In genomic region chr3:69888040-69888945, GRCh38 we compare ENCODE assay signal across 23 cellular contexts.
DNase-seq lines count a peak whose midpoint lies in the region; ATAC-seq and TF ChIP-seq lines count a peak whose summit lies in the region.
"Had no signal": no experiment of that assay in that cellular context is flagged by ENCODE, and none has a peak within 500 bp of the region (broad histone marks: within the 10 kb centered on the region; RNA-seq: fewer than 3 reads in every experiment).

No MANE protein-coding gene starts in this region.

- H2BK120ac ChIP-seq in IMR-90 (ENCODE audit: low read depth, low read length) (no peak overlapping the region), mesenchymal stem cell (ENCODE audit: low read depth, low read length) (no peak overlapping the region)

- H2BK15ac ChIP-seq in IMR-90 (ENCODE audit: low read depth, low read length) (no peak overlapping the region; the same call in 2 of the 3 replicates), mesenchymal stem cell (ENCODE audit: low read depth, poor library complexity, severe bottlenecking) (no peak overlapping the region)

- dilution Hi-C loops in IMR-90 (cut with HindIII; ENCODE audit: low sequenced_read_pairs, unreplicated experiment), result no loop called here

- no peak overlapping the region for H2BK20ac ChIP-seq in IMR-90 (ENCODE audit: low read depth, low read length)

- H4K91ac ChIP-seq in IMR-90 (ENCODE audit: insufficient read depth, low read depth, low read length) (no peak overlapping the region), mesenchymal stem cell (ENCODE audit: low read length) (no peak overlapping the region)

- 96% methylated on average over 4 of the region's 13 CpGs; no CpG with 5 or more reads in 1 of the 2 experiments for WGBS in IMR-90 (ENCODE audit: extremely low coverage in 2 of 2, insufficient read length in 1 of 2), 2 experiments
- WGBS in mesenchymal stem cell, result 96% methylated on average over 11 of the region's 13 CpGs

- BruUV-seq in IMR-90 (replicated peaks; lab: Mats Ljungman, UMichigan), result no TSS peak

- H3K4me2 ChIP-seq in IMR-90 (ENCODE audit: low read depth, low read length) (no peak overlapping the region), mesenchymal stem cell (ENCODE audit: low read length, poor library complexity, severe bottlenecking) (no peak overlapping the region)

- intact Hi-C loops in IMR-90 (cut with micrococcal nuclease) (no loop called here), dorsolateral prefrontal cortex (cut with DNase I) (no loop called here), gastrocnemius medialis (cut with DNase I; ENCODE audit: low total_unique reads) (no loop called here)

- TF ChIP-seq CTCF in IMR-90 (conservative IDR thresholded peaks at IDR 0.05; ENCODE audit: low read depth, low read length) (no peak), dorsolateral prefrontal cortex (IDR thresholded peaks at IDR 0.05 in 54 of 56, conservative IDR thresholded peaks at IDR 0.05 in 2 of 56; ENCODE audit: low read depth in 1 of 56, partially characterized antibody in 56 of 56) (peak in 39 of 56 donors; percentile 4 to 68 (median 34)), gastrocnemius medialis (IDR thresholded peaks at IDR 0.05 in 4 of 5, conservative IDR thresholded peaks at IDR 0.05 in 1 of 5) (no peak)

- ATAC-seq in IMR-90 (ENCODE audit: low read depth) (no peak), gastrocnemius medialis (no peak)
- ATAC-seq: activated CD4-positive, CD25-positive, alpha-beta regulatory T cell treated with anti-CD3 and anti-CD28 coated beads, Interleukin-2, amount 50 U/mL, for 24 hours; activated T-helper 17 cell treated with anti-CD3 and anti-CD28 coated beads, Interleukin-2, amount 50 U/mL, for 72 hours; lower lobe of right lung; stimulated activated naive B cell treated with anti-CD40 and anti-IgM and Interleukin-4, amounts not matched to agents 10 μg/mL and 1 μg/mL and 100 μg/mL, for 72 hours had no signal

- no peak overlapping the region for H3K23ac ChIP-seq in IMR-90 (ENCODE audit: low read depth, low read length)
- H3K23ac ChIP-seq in mesenchymal stem cell (ENCODE audit: low read length in 2 of 2), result no peak overlapping the region

- H3K27me3 ChIP-seq in IMR-90 (ENCODE audit: control insufficient read depth, insufficient read depth, low read length), result no peaks in the 10 kb centered on the region
- no peaks in the 10 kb centered on the region for H3K27me3 ChIP-seq in dorsolateral prefrontal cortex
- H3K27me3 ChIP-seq in mesenchymal stem cell (ENCODE audit: control insufficient read depth in 1 of 2, insufficient read depth in 1 of 2, low read length in 2 of 2), result no peaks in the 10 kb centered on the region
- H3K27me3 ChIP-seq in gastrocnemius medialis, result no peaks in the 10 kb centered on the region
- H3K27me3 ChIP-seq: Peyer's patch had no signal

- no peaks in the 10 kb centered on the region for H4K20me1 ChIP-seq in IMR-90 (ENCODE audit: insufficient read depth, low read length)

- H3K9me1 ChIP-seq in IMR-90 (ENCODE audit: insufficient read depth, low read length), result 0 out of 2 replicates have a peak, but pooled peaks cover 2% of the 10 kb centered on the region

- POLR2A ChIA-PET in IMR-90 (lab: Charles Lee; ENCODE audit: unreplicated experiment), result no interaction called here

- peak overlapping the region; percentile 20 for H2BK5ac ChIP-seq in IMR-90 (ENCODE audit: low read depth, low read length, poor library complexity, severe bottlenecking)
- no peak overlapping the region for H2BK5ac ChIP-seq in mesenchymal stem cell (ENCODE audit: low read depth, low read length, poor library complexity, severe bottlenecking)

- H3K79me1 ChIP-seq in IMR-90 (ENCODE audit: low read depth in 1 of 2, low read length in 2 of 2) (peaks cover 20 to 27% of the 10 kb centered on the region in 2 experiments), mesenchymal stem cell (replicated peaks; ENCODE audit: low read length, poor library complexity, severe bottlenecking) (peaks cover 22% of the 10 kb centered on the region)

- H4K8ac ChIP-seq in IMR-90 (ENCODE audit: low read depth in 2 of 2, low read length in 2 of 2) (peak overlapping the region; percentile 42 to 46; a peak in 2 of 4 replicates), mesenchymal stem cell (ENCODE audit: low read length) (no peak overlapping the region)

- H3K18ac ChIP-seq in IMR-90 (ENCODE audit: low read depth, low read length), result peak overlapping the region; percentile 74; the same call in 1 of the 2 replicates
- no peak overlapping the region for H3K18ac ChIP-seq in mesenchymal stem cell (ENCODE audit: low read depth in 1 of 2, low read length in 2 of 2)

- no peak overlapping the region for H2BK12ac ChIP-seq in mesenchymal stem cell (ENCODE audit: low read length in 2 of 2)

- no peak for TF ChIP-seq RAD21 in IMR-90 (IDR thresholded peaks at IDR 0.05; ENCODE audit: low read length)

- H3K56ac ChIP-seq in IMR-90 (ENCODE audit: extremely low read depth, insufficient read depth, low read length), result no peak overlapping the region

- H3K9me3 ChIP-seq in IMR-90 (ENCODE audit: control insufficient read depth, insufficient read depth, low read length) (no peaks in the 10 kb centered on the region), mesenchymal stem cell (ENCODE audit: control insufficient read depth, low read length) (no peaks in the 10 kb centered on the region), gastrocnemius medialis (no peaks in the 10 kb centered on the region)
- H3K9me3 ChIP-seq: Caco-2, lower lobe of right lung, Peyer's patch had no signal

- no peak for TF ChIP-seq POLR2A in IMR-90 (IDR thresholded peaks at IDR 0.05; ENCODE audit: low read depth, low read length)
- no peak for TF ChIP-seq POLR2A in gastrocnemius medialis (IDR thresholded peaks at IDR 0.05)

- no peak overlapping the region; the same call in 1 of the 2 replicates for H2AK5ac ChIP-seq in IMR-90 (ENCODE audit: low read depth, low read length)
- peak overlapping the region; percentile 53 for H2AK5ac ChIP-seq in mesenchymal stem cell (ENCODE audit: low read length, severe bottlenecking)

- H2AFZ ChIP-seq in IMR-90 (replicated peaks; ENCODE audit: low read length, poor library complexity), result no peak overlapping the region
- no peak overlapping the region for H2AFZ ChIP-seq in mesenchymal stem cell (ENCODE audit: low read depth, low read length)

- no peak overlapping the region for H3K9ac ChIP-seq in IMR-90 (ENCODE audit: low read depth, low read length)
- H3K9ac ChIP-seq in mesenchymal stem cell (ENCODE audit: low read length), result no peak overlapping the region

- H3K14ac ChIP-seq in IMR-90 (replicated peaks; ENCODE audit: low read depth, low read length), result no peak overlapping the region
- no peak overlapping the region for H3K14ac ChIP-seq in mesenchymal stem cell (ENCODE audit: low read length in 2 of 2)

- H3K4me3 ChIP-seq in IMR-90 (ENCODE audit: insufficient read depth, low read depth, low read length) (no peak overlapping the region), dorsolateral prefrontal cortex (peak overlapping the region in 53 of 59 donors; percentile 1 to 60 (median 36)), mesenchymal stem cell (ENCODE audit: insufficient read depth in 1 of 2, low read depth in 1 of 2, low read length in 2 of 2) (no peak overlapping the region), gastrocnemius medialis (no peak overlapping the region)
- H3K4me3 ChIP-seq: lower lobe of right lung, Peyer's patch had no signal

- no peak overlapping the region for H3K27ac ChIP-seq in IMR-90 (ENCODE audit: insufficient read depth, low read length)
- H3K27ac ChIP-seq in dorsolateral prefrontal cortex, result peak overlapping the region in 42 of 59 donors; percentile 7 to 73 (median 54)
- H3K27ac ChIP-seq in mesenchymal stem cell (ENCODE audit: low read length, poor library complexity, severe bottlenecking), result no peak overlapping the region
- H3K27ac ChIP-seq in gastrocnemius medialis, result no peak overlapping the region
- H3K27ac ChIP-seq: C4-2B, lower lobe of right lung, Peyer's patch had no signal

- H3K4me1 ChIP-seq in IMR-90 (ENCODE audit: control insufficient read depth, insufficient read depth, low read length) (peaks cover 10% of the 10 kb centered on the region), mesenchymal stem cell (ENCODE audit: control insufficient read depth, insufficient read depth, low read depth, low read length) (peaks cover 2% of the 10 kb centered on the region), gastrocnemius medialis (peaks cover 20 to 24% of the 10 kb centered on the region in 2 donors)
- H3K4me1 ChIP-seq: Caco-2, lower lobe of right lung, Peyer's patch had no signal

- H3K36me3 ChIP-seq in IMR-90 (ENCODE audit: control insufficient read depth, insufficient read depth, low read length), result peaks cover 8% of the 10 kb centered on the region
- peaks cover 0 to 11% of the 10 kb centered on the region in 2 experiments for H3K36me3 ChIP-seq in mesenchymal stem cell (ENCODE audit: control insufficient read depth in 1 of 2, insufficient read depth in 2 of 2, low read depth in 1 of 2, low read length in 2 of 2)
- no peaks in the 10 kb centered on the region for H3K36me3 ChIP-seq in gastrocnemius medialis
- H3K36me3 ChIP-seq: lower lobe of right lung, Peyer's patch had no signal

- in situ Hi-C loops in IMR-90 (cut with MboI; ENCODE audit: low sequenced_read_pairs), result no loop called here
- in situ Hi-C loops in gastrocnemius medialis (cut with MboI; ENCODE audit: low sequenced_read_pairs in 4 of 4), result no loop called here

- no peak overlapping the region for H3K4ac ChIP-seq in IMR-90 (ENCODE audit: low read depth, low read length)
- no peak overlapping the region for H3K4ac ChIP-seq in mesenchymal stem cell (ENCODE audit: low read depth in 1 of 2, low read length in 2 of 2)

- DNase-seq in IMR-90 (no peak), dorsolateral prefrontal cortex (no peak), mesenchymal stem cell (no peak), superior temporal gyrus (ENCODE audit: extremely low spot score) (peak; percentile 81), glomerular visceral epithelial cell (ENCODE audit: extremely low spot score) (no peak), ureter (ENCODE audit: low spot score) (no peak), gastrocnemius medialis (no peak)
- no peak for DNase-seq in central memory CD4-positive, alpha-beta T cell
- DNase-seq: activated CD4-positive, alpha-beta memory T cell treated with anti-CD3 and anti-CD28 coated beads, Interleukin-2, amount 10 ng/mL, durations not matched to agents 7 days and 5 days; activated CD8-positive, alpha-beta memory T cell treated with anti-CD3 and anti-CD28 coated beads, Interleukin-2, amount 50 U/mL, for 48 hours; Caco-2; dermis blood vessel endothelial cell; glutamatergic neuron; GOT3; kidney glomerular epithelial cell; lower lobe of right lung; NCI-H526 treated with DMSO at 0.1 percent for 48 hours; Peyer's patch; stimulated activated CD4-positive, alpha-beta T cell treated with anti-CD3 and anti-CD28 coated beads, Interleukin-15, amount 100 ng/mL, for 24 hours; stimulated activated naive B cell treated with anti-CD40 and anti-IgM and Interleukin-4, amounts not matched to agents 10 μg/mL and 1 μg/mL and 100 μg/mL, for 72 hours had no signal

- no peak overlapping the region; the same call in 1 of the 2 replicates for H4K5ac ChIP-seq in IMR-90 (ENCODE audit: low read depth, low read length)

- H2AK9ac ChIP-seq in IMR-90 (replicated peaks; ENCODE audit: low read depth, low read length, poor library complexity), result no peak overlapping the region

- CTCF ChIA-PET in IMR-90 (lab: Yijun Ruan, JAX), result no interaction called here

TF ChIP-seq in IMR-90, 13 proteins besides CTCF, POLR2A, EP300 and RAD21 (continues in another document):
- TF ChIP-seq BHLHE40 (IDR thresholded peaks at IDR 0.05; ENCODE audit: low read depth, low read length) (no peak), RFX5 (IDR thresholded peaks at IDR 0.05; ENCODE audit: low read depth, low read length) (no peak)

Comparison
In these comparisons a context has a peak if more than half of its experiments do, and no peak if none do; other contexts are left out.
1. H3K27ac ChIP-seq: peak in dorsolateral prefrontal cortex (42 of 59); none in IMR-90 (single experiment), mesenchymal stem cell (single experiment) and gastrocnemius medialis (0 of 4).
2. H3K4me3 ChIP-seq: peak in dorsolateral prefrontal cortex (53 of 59); none in IMR-90 (single experiment), mesenchymal stem cell (0 of 2) and gastrocnemius medialis (0 of 4).
3. CTCF ChIP-seq: peak in dorsolateral prefrontal cortex (39 of 56); none in IMR-90 (single experiment) and gastrocnemius medialis (0 of 5).